Comparison of ENCODE assay signal across 8 cellular contexts in genomic region chr2:117835990-117836760, GRCh38. TPM values are rescaled to one million over a fixed set of nuclear protein-coding genes. Genes with fewer than 3 reads are reported as not detected.
DNase-seq lines count a peak whose midpoint lies in the region; ATAC-seq and TF ChIP-seq lines count a peak whose summit lies in the region.

No MANE protein-coding gene starts in this region.

- peak; percentile 95 for ATAC-seq in HG02759 (IDR thresholded peaks at IDR 0.05; ENCODE audit: unreplicated experiment)

- DNase-seq in NCI-H2227 (lab: John Stamatoyannopoulos, UW; ENCODE audit: unreplicated experiment), result peak; percentile 81
- peak; percentile 36 for DNase-seq in activated T-cell treated with anti-CD3 and anti-CD28 coated beads for 24 hours (ENCODE audit: low read depth)
- DNase-seq in epithelial cell of proximal tubule (ENCODE audit: low read depth), result no peak
- DNase-seq in mucosa of gallbladder (ENCODE audit: low spot score), result peak; percentile 79
- DNase-seq in stimulated activated CD8-positive, alpha-beta memory T cell treated with anti-CD3 and anti-CD28 coated beads, Interleukin-4, amount 100 ng/mL, for 48 hours, result peak; percentile 71
- DNase-seq in RKO (ENCODE audit: low spot score), result no peak

- no peak overlapping the region for H3K4me3 ChIP-seq in GM12875 (ENCODE audit: low read depth, low read length)
- peak overlapping the region; percentile 40 for H3K4me3 ChIP-seq in epithelial cell of proximal tubule (ENCODE audit: low read depth, low read length)

- TF ChIP-seq CTCF in GM12875 (IDR thresholded peaks at IDR 0.05; ENCODE audit: borderline replicate concordance, insufficient read depth, low read depth, low read length) (peak; percentile 70), epithelial cell of proximal tubule (conservative IDR thresholded peaks at IDR 0.05; ENCODE audit: low read depth, low read length) (peak; percentile 96)

RNA-seq across cellular contexts. Expression of gene DDX18, which starts 21.7 kb away (rescaled TPM):
- total RNA-seq in epithelial cell of proximal tubule (51.9 and 89.1 TPM in 2 replicates), mucosa of gallbladder (41.1 TPM)

Comparison
In these comparisons a context has a peak if more than half of its experiments do, and no peak if none do; other contexts are left out.
1. DNase-seq: peak in NCI-H2227 (single experiment), activated T-cell treated with anti-CD3 and anti-CD28 coated beads for 24 hours (single experiment), mucosa of gallbladder (single experiment) and stimulated activated CD8-positive, alpha-beta memory T cell treated with anti-CD3 and anti-CD28 coated beads, Interleukin-4, amount 100 ng/mL, for 48 hours (single experiment); none in epithelial cell of proximal tubule (single experiment) and RKO (single experiment).